Comparison of ENCODE assay signal across 27 cellular contexts in the genomic region with DNA sequence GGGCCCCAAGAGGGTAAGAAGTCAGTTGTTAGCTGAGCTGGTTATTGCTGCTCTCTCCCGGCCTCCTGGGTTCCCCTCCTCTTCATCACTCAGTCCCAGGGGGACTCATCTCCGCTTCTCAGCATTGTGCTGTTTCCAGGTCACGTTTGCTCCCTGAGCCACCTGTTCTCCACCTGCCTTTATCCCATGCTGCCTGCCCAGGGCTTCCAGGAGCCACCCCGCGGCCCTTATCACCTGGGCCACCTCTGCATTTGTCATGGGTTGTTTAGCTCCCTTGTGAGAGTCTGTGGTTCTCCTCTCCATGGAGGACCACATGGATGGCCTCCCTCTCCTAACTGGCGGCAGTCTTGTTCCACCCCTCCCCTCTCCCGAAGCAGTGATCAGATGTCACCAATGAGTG. TPM values are rescaled to one million over a fixed set of nuclear protein-coding genes. Genes with fewer than 3 reads are reported as not detected.
"Had no signal": no experiment of that assay in that cellular context is flagged by ENCODE, and none has a peak within 500 bp of the region (broad histone marks: within the 10 kb centered on the region; RNA-seq: fewer than 3 reads in every experiment).

No MANE protein-coding gene starts in this region.

- H3K4me1 ChIP-seq: adrenal gland, ascending aorta, foreskin keratinocyte, left lung, stomach, suprapubic skin, tibial nerve had no signal

- H3K27ac ChIP-seq: adrenal gland, ascending aorta, foreskin keratinocyte, left lung, stomach, suprapubic skin, tibial nerve had no signal

- DNase-seq: activated CD4-positive, alpha-beta T cell treated with anti-CD3 and anti-CD28 coated beads for 1 hour; activated CD4-positive, alpha-beta T cell treated with anti-CD3 and anti-CD28 coated beads, Interleukin-2, amount 50 U/mL, for 1 hour; activated CD8-positive, alpha-beta T cell treated with anti-CD3 and anti-CD28 coated beads, Interleukin-2, amount 10 ng/mL, durations not matched to agents 7 days and 5 days; activated T-cell treated with anti-CD3 and anti-CD28 coated beads, Interleukin-2, amount 50 U/mL, for 24 hours; adrenal gland; central memory CD4-positive, alpha-beta T cell; dermis blood vessel endothelial cell; effector CD8-positive, alpha-beta T cell; foreskin keratinocyte; kidney glomerular epithelial cell; left lung; natural killer cell; small intestine; stimulated activated CD4-positive, alpha-beta T cell treated with anti-CD3 and anti-CD28 coated beads, Interleukin-2, amount 100 ng/mL, for 24 hours; stomach; T-helper 9 cell had no signal

- FAIRE-seq: small intestine had no signal

- H3K4me1 Mint-ChIP-seq: activated T-helper 17 cell treated with anti-CD3 and anti-CD28 coated beads, Interleukin-2, amount 50 U/mL, for 72 hours; mesothelial cell of epicardium; natural killer cell; stimulated activated effector memory CD8-positive, alpha-beta T cell treated with anti-CD3 and anti-CD28 coated beads, Interleukin-12 subunit alpha, Interleukin-12 subunit beta, amount 100 ng/mL, for 72 hours had no signal

- H3K27ac Mint-ChIP-seq: activated CD8-positive, alpha-beta T cell treated with anti-CD3 and anti-CD28 coated beads, Interleukin-2, amount 10 ng/mL, durations not matched to agents 7 days and 5 days; activated naive CD8-positive, alpha-beta T cell; activated T-cell treated with anti-CD3 and anti-CD28 coated beads, Interleukin-2, amount 50 U/mL, for 24 hours; activated T-helper 17 cell treated with anti-CD3 and anti-CD28 coated beads, Interleukin-2, amount 50 U/mL, for 72 hours; mesothelial cell of epicardium; natural killer cell; stimulated activated effector memory CD8-positive, alpha-beta T cell treated with anti-CD3 and anti-CD28 coated beads, Interleukin-12 subunit alpha, Interleukin-12 subunit beta, amount 100 ng/mL, for 72 hours had no signal

- H3K9me3 ChIP-seq: adrenal gland, ascending aorta, left lung, stomach, suprapubic skin, tibial nerve had no signal

- H3K4me3 Mint-ChIP-seq: activated CD8-positive, alpha-beta T cell treated with anti-CD3 and anti-CD28 coated beads, Interleukin-2, amount 10 ng/mL, durations not matched to agents 7 days and 5 days; activated naive CD8-positive, alpha-beta T cell; activated T-cell treated with anti-CD3 and anti-CD28 coated beads, Interleukin-2, amount 50 U/mL, for 24 hours; activated T-helper 17 cell treated with anti-CD3 and anti-CD28 coated beads, Interleukin-2, amount 50 U/mL, for 72 hours; mesothelial cell of epicardium; natural killer cell; stimulated activated effector memory CD8-positive, alpha-beta T cell treated with anti-CD3 and anti-CD28 coated beads, Interleukin-12 subunit alpha, Interleukin-12 subunit beta, amount 100 ng/mL, for 72 hours had no signal

- H3K36me3 Mint-ChIP-seq: activated naive CD8-positive, alpha-beta T cell; mesothelial cell of epicardium; natural killer cell; stimulated activated effector memory CD8-positive, alpha-beta T cell treated with anti-CD3 and anti-CD28 coated beads, Interleukin-12 subunit alpha, Interleukin-12 subunit beta, amount 100 ng/mL, for 72 hours had no signal

- H3K36me3 ChIP-seq: adrenal gland, ascending aorta, left lung, stomach, suprapubic skin, tibial nerve had no signal

- H3K9me3 Mint-ChIP-seq: activated T-cell treated with anti-CD3 and anti-CD28 coated beads, Interleukin-2, amount 50 U/mL, for 24 hours; activated T-helper 17 cell treated with anti-CD3 and anti-CD28 coated beads, Interleukin-2, amount 50 U/mL, for 72 hours; mesothelial cell of epicardium; natural killer cell; stimulated activated effector memory CD8-positive, alpha-beta T cell treated with anti-CD3 and anti-CD28 coated beads, Interleukin-12 subunit alpha, Interleukin-12 subunit beta, amount 100 ng/mL, for 72 hours had no signal

- ATAC-seq: activated CD8-positive, alpha-beta T cell treated with anti-CD3 and anti-CD28 coated beads, Interleukin-2, amount 10 ng/mL, durations not matched to agents 7 days and 5 days; activated T-helper 17 cell treated with anti-CD3 and anti-CD28 coated beads, Interleukin-2, amount 50 U/mL, for 72 hours; foreskin keratinocyte; left lung; natural killer cell; stimulated activated effector memory CD8-positive, alpha-beta T cell treated with anti-CD3 and anti-CD28 coated beads, Interleukin-12 subunit alpha, Interleukin-12 subunit beta, amount 100 ng/mL, for 72 hours had no signal

- H3K27me3 ChIP-seq: ascending aorta, tibial nerve had no signal

- H3K4me3 ChIP-seq: adrenal gland, ascending aorta, left lung, stomach, suprapubic skin, tibial nerve had no signal

RNA-seq across cellular contexts. Expression of a gene that starts 36.0 kb away (rescaled TPM):
- total RNA-seq: activated CD8-positive, alpha-beta T cell treated with anti-CD3 and anti-CD28 coated beads, Interleukin-2, amount 10 ng/mL, durations not matched to agents 7 days and 5 days; activated T-helper 17 cell treated with anti-CD3 and anti-CD28 coated beads, Interleukin-2, amount 50 U/mL, for 72 hours; ascending aorta; dermis blood vessel endothelial cell; foreskin keratinocyte; lung microvascular endothelial cell; stomach; tibial nerve; urinary bladder had no signal
- polyA plus RNA-seq: foreskin keratinocyte, stomach had no signal

RNA-seq across cellular contexts. Expression of a gene that starts 41.7 kb away (rescaled TPM):
- total RNA-seq: activated CD8-positive, alpha-beta T cell treated with anti-CD3 and anti-CD28 coated beads, Interleukin-2, amount 10 ng/mL, durations not matched to agents 7 days and 5 days; activated T-helper 17 cell treated with anti-CD3 and anti-CD28 coated beads, Interleukin-2, amount 50 U/mL, for 72 hours; ascending aorta; dermis blood vessel endothelial cell; foreskin keratinocyte; left lung; lung microvascular endothelial cell; mesothelial cell of epicardium; natural killer cell; sciatic nerve; stomach; tibial nerve; urinary bladder had no signal
- polyA plus RNA-seq: adrenal gland, esophagus, foreskin keratinocyte, stomach, urinary bladder had no signal
